16 cellular contexts compared by ENCODE assay signal in the genomic region with DNA sequence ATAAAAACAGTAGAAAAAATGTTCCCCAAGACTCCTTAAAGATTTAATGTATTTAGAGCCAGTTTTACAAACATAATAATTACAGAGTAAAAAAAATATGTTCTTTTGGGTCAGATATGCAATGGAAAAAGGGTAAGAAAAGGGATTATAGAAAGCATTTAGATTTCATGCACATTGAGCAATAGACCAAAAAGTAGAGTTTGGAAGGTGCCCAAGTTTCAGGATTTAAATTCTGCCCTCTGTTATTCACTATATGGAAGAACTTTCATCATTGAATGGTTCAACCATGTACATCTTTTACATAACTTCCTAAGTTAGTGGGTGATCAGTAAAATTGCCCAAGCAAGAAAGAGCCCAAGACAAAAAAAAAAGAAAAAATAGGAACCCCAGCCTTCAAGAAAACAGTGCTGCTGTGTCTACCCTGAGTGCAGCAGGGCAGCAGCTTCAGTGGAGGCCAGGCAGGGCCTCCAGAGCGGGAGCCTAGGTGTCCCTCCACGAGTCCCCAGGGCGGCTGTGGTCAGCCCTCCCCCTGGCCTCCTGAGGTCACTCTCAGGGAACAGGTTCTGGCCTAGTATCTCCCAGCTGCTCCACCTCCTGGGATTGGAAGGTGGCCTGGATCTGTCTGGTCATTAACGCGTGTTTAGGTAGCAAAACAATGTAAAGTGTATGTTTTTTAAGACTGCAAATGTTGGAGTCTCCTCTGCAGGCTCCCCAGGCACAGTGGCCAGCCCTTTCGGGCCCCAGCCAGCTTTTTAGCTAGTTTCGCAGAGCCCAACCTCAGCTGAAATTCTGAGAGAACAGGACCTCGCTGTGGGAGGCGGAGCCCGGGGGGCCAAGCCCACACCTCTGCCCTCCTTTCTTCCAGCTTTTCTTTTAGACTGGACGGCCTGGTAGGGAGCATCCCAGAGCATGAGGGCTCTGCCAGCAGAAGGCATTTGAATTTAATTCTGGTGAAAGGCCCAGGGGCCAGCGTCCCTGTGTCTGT.
"Had no signal": no experiment of that assay in that cellular context is flagged by ENCODE, and none has a peak within 500 bp of the region (broad histone marks: within the 10 kb centered on the region; RNA-seq: fewer than 3 reads in every experiment).

No MANE protein-coding gene starts in this region.

- H3K4me1 ChIP-seq: breast epithelium had no signal

- H3K9me3 ChIP-seq: breast epithelium, esophagus squamous epithelium, gastroesophageal sphincter, spleen, tibial artery, vagina had no signal

- H3K27ac ChIP-seq: breast epithelium, esophagus squamous epithelium, gastroesophageal sphincter, spleen, tibial artery, vagina had no signal

- DNase-seq: activated CD4-positive, alpha-beta memory T cell treated with anti-CD3 and anti-CD28 coated beads, Interleukin-2, amount 10 ng/mL, durations not matched to agents 7 days and 5 days; activated CD4-positive, alpha-beta T cell treated with anti-CD3 and anti-CD28 coated beads for 1 hour; activated gamma-delta T cell treated with Interleukin-2 at 50 U/mL for 16 hours; activated naive CD8-positive, alpha-beta T cell treated with anti-CD3 and anti-CD28 coated beads for 36 hours; activated T-cell treated with anti-CD3 and anti-CD28 coated beads, Interleukin-2, amount 50 U/mL, for 48 hours; aorta; esophagus squamous epithelium; midbrain; right cardiac atrium; spleen; stimulated activated CD4-positive, alpha-beta T cell treated with anti-CD3 and anti-CD28 coated beads, Interleukin-1b, Interleukin-23, amount 100 ng/mL, for 48 hours; tibial artery had no signal

- H3K27me3 ChIP-seq: breast epithelium, vagina had no signal

- H3K4me1 Mint-ChIP-seq: stimulated activated memory B cell treated with anti-CD40 and anti-IgM and Interleukin-4, amounts not matched to agents 10 μg/mL and 1 μg/mL and 100 μg/mL, for 72 hours had no signal

- H3K9me3 Mint-ChIP-seq: activated CD4-positive, alpha-beta memory T cell treated with anti-CD3 and anti-CD28 coated beads, Interleukin-2, amount 10 ng/mL, durations not matched to agents 7 days and 5 days; activated naive CD8-positive, alpha-beta T cell treated with anti-CD3 and anti-CD28 coated beads for 36 hours; stimulated activated memory B cell treated with anti-CD40 and anti-IgM and Interleukin-4, amounts not matched to agents 10 μg/mL and 1 μg/mL and 100 μg/mL, for 72 hours had no signal

- H3K36me3 Mint-ChIP-seq: activated naive CD8-positive, alpha-beta T cell treated with anti-CD3 and anti-CD28 coated beads for 36 hours; stimulated activated memory B cell treated with anti-CD40 and anti-IgM and Interleukin-4, amounts not matched to agents 10 μg/mL and 1 μg/mL and 100 μg/mL, for 72 hours had no signal

- H3K4me3 Mint-ChIP-seq: activated CD4-positive, alpha-beta memory T cell treated with anti-CD3 and anti-CD28 coated beads, Interleukin-2, amount 10 ng/mL, durations not matched to agents 7 days and 5 days; activated naive CD8-positive, alpha-beta T cell treated with anti-CD3 and anti-CD28 coated beads for 36 hours; stimulated activated memory B cell treated with anti-CD40 and anti-IgM and Interleukin-4, amounts not matched to agents 10 μg/mL and 1 μg/mL and 100 μg/mL, for 72 hours had no signal

- H3K27ac Mint-ChIP-seq: activated CD4-positive, alpha-beta memory T cell treated with anti-CD3 and anti-CD28 coated beads, Interleukin-2, amount 10 ng/mL, durations not matched to agents 7 days and 5 days; activated naive CD8-positive, alpha-beta T cell treated with anti-CD3 and anti-CD28 coated beads for 36 hours; stimulated activated memory B cell treated with anti-CD40 and anti-IgM and Interleukin-4, amounts not matched to agents 10 μg/mL and 1 μg/mL and 100 μg/mL, for 72 hours had no signal

- H3K4me3 ChIP-seq: breast epithelium, esophagus squamous epithelium, gastroesophageal sphincter, spleen, tibial artery, vagina had no signal

- H3K36me3 ChIP-seq: breast epithelium, esophagus squamous epithelium, gastroesophageal sphincter, spleen, tibial artery, vagina had no signal
